In the genomic region with DNA sequence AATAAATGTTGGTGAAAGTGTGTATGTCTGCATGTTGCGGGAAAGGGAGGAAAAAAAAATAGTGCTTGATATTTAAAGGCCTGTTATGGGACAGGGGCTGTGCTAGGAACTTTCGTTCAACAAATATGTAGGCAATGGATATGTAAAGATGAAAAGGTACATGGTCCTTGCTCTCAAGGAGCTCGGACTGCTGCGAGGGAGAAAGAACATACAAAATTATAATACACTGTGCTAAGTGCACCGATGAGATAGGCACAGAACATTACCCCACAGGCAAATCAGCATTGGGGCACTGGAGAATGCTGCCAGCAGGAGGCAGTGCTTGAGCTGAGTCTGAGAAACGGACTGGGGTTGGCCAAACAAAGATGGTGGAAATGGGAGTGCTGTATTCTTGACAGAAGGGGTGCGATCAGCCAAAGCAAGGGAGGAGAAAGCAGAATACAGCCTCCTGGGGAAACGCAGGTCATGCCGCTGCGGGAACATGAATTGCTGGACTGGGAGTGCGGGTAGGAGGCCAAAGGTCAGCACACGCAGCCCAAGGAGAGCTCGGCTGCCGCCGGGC, we compare ENCODE assay signal across 8 cellular contexts. TPM values are rescaled to one million over a fixed set of nuclear protein-coding genes. Genes with fewer than 3 reads are reported as not detected.
DNase-seq lines count a peak whose midpoint lies in the region; ATAC-seq and TF ChIP-seq lines count a peak whose summit lies in the region.

No MANE protein-coding gene starts in this region.

- H3K27ac ChIP-seq in OCI-LY1 (ENCODE audit: low read depth, low read length, poor library complexity, severe bottlenecking): peak overlapping the region; percentile 49
- peak overlapping the region; percentile 89 to 94 (median 92) for H3K27ac ChIP-seq in esophagus squamous epithelium

- TF ChIP-seq POLR2A in esophagus squamous epithelium (IDR thresholded peaks at IDR 0.05): no peak

- peak overlapping the region; percentile 79 for H3K4me2 ChIP-seq in OCI-LY1 (ENCODE audit: low read length)

- H3K9me3 ChIP-seq in OCI-LY1 (ENCODE audit: low read length): no peaks in the 10 kb centered on the region
- no peaks in the 10 kb centered on the region for H3K9me3 ChIP-seq in esophagus squamous epithelium

- peak; percentile 47 for ATAC-seq in GM19463 (IDR thresholded peaks at IDR 0.05; ENCODE audit: unreplicated experiment)

- peak; percentile 73 for DNase-seq in CMK (ENCODE audit: low read depth)
- DNase-seq in HK-2 (ENCODE audit: unreplicated experiment): peak; percentile 65
- peak; percentile 74 for DNase-seq in activated T-cell treated with anti-CD3 and anti-CD28 coated beads for 48 hours (ENCODE audit: low read depth)
- DNase-seq in esophagus squamous epithelium (lab: John Stamatoyannopoulos, UW): no peak
- peak; percentile 90 for DNase-seq in myocyte (ENCODE audit: low read depth)
- peak; percentile 59 to 60 for DNase-seq in stimulated activated CD8-positive, alpha-beta memory T cell treated with anti-CD3 and anti-CD28 coated beads, Interleukin-7, amount 100 ng/mL, for 4 hours (ENCODE audit: low read depth in 2 of 2)

- no peaks in the 10 kb centered on the region for H3F3A ChIP-seq in OCI-LY1 (ENCODE audit: insufficient read depth, low read length)

- no peaks in the 10 kb centered on the region for H3K9me2 ChIP-seq in OCI-LY1 (ENCODE audit: low read depth, low read length)

- H3K4me1 ChIP-seq in OCI-LY1 (ENCODE audit: insufficient read depth, low read length, severe bottlenecking): peaks cover 40% of the 10 kb centered on the region
- H3K4me1 ChIP-seq in esophagus squamous epithelium: peaks cover 15 to 35% (median 22%) of the 10 kb centered on the region in 3 donors

- no peak overlapping the region for H2AFZ ChIP-seq in OCI-LY1 (ENCODE audit: low read length)

- H4K20me1 ChIP-seq in OCI-LY1 (ENCODE audit: insufficient read depth, low read length): no peaks in the 10 kb centered on the region

- intact Hi-C loops in esophagus squamous epithelium (cut with DNase I): loop anchor here (5.0 kb wide), 1 partner anchor 197 kb away; a partner anchor contains a TSS

- H3K4me3 ChIP-seq in OCI-LY1 (ENCODE audit: low read depth, low read length, poor library complexity, severe bottlenecking) (peak overlapping the region; percentile 83), esophagus squamous epithelium (peak overlapping the region; percentile 86 to 98 (median 97))

- TF ChIP-seq CTCF in OCI-LY1 (IDR thresholded peaks at IDR 0.05; ENCODE audit: low read length): peak; percentile 96
- TF ChIP-seq CTCF in esophagus squamous epithelium (IDR thresholded peaks at IDR 0.05): peak; percentile 44 to 88 (median 70)

- H3K36me3 ChIP-seq in OCI-LY1 (ENCODE audit: insufficient read depth, low read length) (peaks cover 34% of the 10 kb centered on the region), esophagus squamous epithelium (peaks cover 15 to 40% (median 16%) of the 10 kb centered on the region in 3 donors)

- peak overlapping the region; percentile 78 for H3K9ac ChIP-seq in OCI-LY1 (ENCODE audit: low read length)

- H3K27me3 ChIP-seq in OCI-LY1 (ENCODE audit: insufficient read depth, low read length) (no peaks in the 10 kb centered on the region), esophagus squamous epithelium (no peaks in the 10 kb centered on the region)

- WGBS in esophagus squamous epithelium, 2 donors: 7% methylated on average over 11 to 15 of the region's 15 CpGs

- H3K79me2 ChIP-seq in OCI-LY1 (ENCODE audit: insufficient read depth, low read length): no peaks in the 10 kb centered on the region

RNA-seq across cellular contexts. Expression of a gene that starts 0.6 kb away (rescaled TPM):
- total RNA-seq in esophagus squamous epithelium (10 to 100 TPM in 3 of 4 donors, 1 to 10 TPM in 1; 6.1 to 31.4 (median 18.6) TPM), myocyte (16.4 and 19.6 TPM in 2 replicates)
- 32.4 TPM for polyA plus RNA-seq in myocyte (2012)

RNA-seq across cellular contexts. Expression of a gene that starts 24.8 kb away (rescaled TPM):
- total RNA-seq in esophagus squamous epithelium (10 to 100 TPM; 29.1 to 31.5 (median 31.1) TPM), myocyte (17.1 and 24.8 TPM in 2 replicates)
- 24.4 TPM for polyA plus RNA-seq in myocyte (2012)

RNA-seq across cellular contexts. Expression of a gene that starts 56.3 kb away (rescaled TPM):
- 10 to 100 TPM; 37.3 to 60.8 (median 55.9) TPM for total RNA-seq in esophagus squamous epithelium
- total RNA-seq in myocyte: 169 and 191 TPM in 2 replicates
- polyA plus RNA-seq in myocyte (2012): 43.8 TPM

RNA-seq across cellular contexts. Expression of a gene that starts 58.3 kb away (rescaled TPM):
- total RNA-seq in esophagus squamous epithelium (10 to 100 TPM; 30.9 to 59.0 (median 39.4) TPM), myocyte (18.8 and 25.4 TPM in 2 replicates)
- polyA plus RNA-seq in myocyte (2012): 21.5 TPM
